Comparison of ENCODE assay signal across 6 cellular contexts in the genomic region with DNA sequence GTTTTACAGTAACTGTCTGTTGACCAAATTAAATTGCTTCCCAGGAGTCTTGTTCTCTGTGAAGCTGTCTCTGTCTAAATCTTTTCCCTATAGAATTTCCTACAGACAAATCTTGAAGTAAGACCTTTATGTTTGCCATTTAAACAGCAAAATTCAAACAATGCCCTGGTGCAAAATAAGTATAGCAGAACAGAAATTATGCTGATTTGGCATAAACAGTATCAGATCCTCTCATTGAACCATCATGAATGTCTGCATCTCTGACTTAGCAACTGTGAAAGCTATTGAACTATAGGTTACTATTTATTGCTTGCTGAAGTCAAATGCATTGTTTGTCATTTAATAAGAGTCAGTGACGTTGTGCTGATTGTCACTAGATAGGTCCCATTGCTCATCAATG.
DNase-seq lines count a peak whose midpoint lies in the region; ATAC-seq, FAIRE-seq and TF ChIP-seq lines count a peak whose summit lies in the region.
"Not testable (repeated sequence)": the region's sequence is repeated elsewhere in the genome, so short reads cannot be mapped to it uniquely, and the experiment has no call there.

No MANE protein-coding gene starts in this region.

- TF ChIP-seq CTCF in A549 (IDR thresholded peaks at IDR 0.05); H9 (conservative IDR thresholded peaks at IDR 0.05); WTC11 (IDR thresholded peaks at IDR 0.05); brain (conservative IDR thresholded peaks at IDR 0.05); HepG2 (CRISPR knock-in tag; IDR thresholded peaks at IDR 0.05): not testable (repeated sequence)

- H3K23ac ChIP-seq in H9 (ENCODE audit: insufficient read length, low read depth, low read length) = not testable (repeated sequence)

- H3K14ac ChIP-seq in H9 (ENCODE audit: insufficient read depth, low read length) = not testable (repeated sequence)

- not testable (repeated sequence) for H3K9ac ChIP-seq in H9 (ENCODE audit: extremely low read depth, insufficient read length, low read length); HepG2 (ENCODE audit: insufficient read depth, low read depth, low read length)

- not testable (repeated sequence) for H4K5ac ChIP-seq in H9 (ENCODE audit: insufficient read length, low read depth, low read length)

- not testable (repeated sequence) for H4K20me1 ChIP-seq in H9 (ENCODE audit: control insufficient read depth, insufficient read depth, insufficient read length); HepG2 (ENCODE audit: insufficient read depth, low read length)

- not testable (repeated sequence) for H3K56ac ChIP-seq in H9 (ENCODE audit: insufficient read length, low read depth, low read length)

- CTCF ChIA-PET in A549 (lab: Yijun Ruan, JAX); WTC11 (lab: Charles Lee); HepG2 (lab: Yijun Ruan, JAX; ENCODE audit: low intra/inter-chr PET ratio, low total read pairs): not testable (repeated sequence)

- not testable (repeated sequence) for H3K9me3 Mint-ChIP-seq in H9, WTC11, brain

- H2BK12ac ChIP-seq in H9 (ENCODE audit: insufficient read length, low read depth, low read length) = not testable (repeated sequence)

- TF ChIP-seq EP300 in A549 (IDR thresholded peaks at IDR 0.05); HepG2 (IDR thresholded peaks at IDR 0.05; ENCODE audit: low read depth in 2 of 2, low read length in 2 of 2); HepG2 (CRISPR knock-in tag; IDR thresholded peaks at IDR 0.05; ENCODE audit: borderline replicate concordance): not testable (repeated sequence)

- H3K36me3 Mint-ChIP-seq in H9 (ENCODE audit: insufficient read depth in 1 of 3, low read depth in 3 of 3); WTC11; brain: not testable (repeated sequence)

- H2AK5ac ChIP-seq in H9 (ENCODE audit: insufficient read length, low read length) = not testable (repeated sequence)

- DNase-seq in A549 (ENCODE audit: low read depth in 1 of 2, low spot score in 1 of 2); H9; HTR-8/SVneo (ENCODE audit: insufficient read length, low spot score); WTC11 (ENCODE audit: low spot score); HepG2 (ENCODE audit: low spot score): not testable (repeated sequence)

- WGBS in A549 (ENCODE audit: missing lambda C conversion rate) = 91% methylated on average over 1 of the region's 1 CpG
- WGBS in H9 (ENCODE audit: extremely low coverage, insufficient read length, low lambda C conversion rate) = no CpG with 5 or more reads among the region's 1 CpG
- WGBS in HepG2 (ENCODE audit: low lambda C conversion rate) = 100% methylated on average over 1 of the region's 1 CpG

- FAIRE-seq in A549 (lab: Jason Lieb, UNC); HepG2 (lab: Jason Lieb, UNC): not testable (repeated sequence)
- peak; percentile 52 for FAIRE-seq in HTR-8/SVneo (lab: Jason Lieb, UNC)

- H3K27ac ChIP-seq in A549; H9 (ENCODE audit: insufficient read length, low read depth, low read length); HepG2 (ENCODE audit: extremely low read length, insufficient read depth, low read length): not testable (repeated sequence)

- H3K4me1 ChIP-seq in A549; H9 (ENCODE audit: insufficient read depth, low read length); HepG2 (ENCODE audit: insufficient read depth, low read length): not testable (repeated sequence)

- H3K4me1 Mint-ChIP-seq in H9 = peaks cover 30 to 39% of the 10 kb centered on the region in 2 experiments
- H3K4me1 Mint-ChIP-seq in WTC11 = peaks cover 58% of the 10 kb centered on the region
- H3K4me1 Mint-ChIP-seq in brain = peaks cover 16% of the 10 kb centered on the region

- not testable (repeated sequence) for H3K79me1 ChIP-seq in H9 (ENCODE audit: insufficient read depth, low read depth, low read length, poor library complexity, severe bottlenecking)

- not testable (repeated sequence) for TF ChIP-seq POLR2A in A549 (IDR thresholded peaks at IDR 0.05; ENCODE audit: low read length); HepG2 (IDR thresholded peaks at IDR 0.05; ENCODE audit: insufficient read depth in 1 of 2, low read depth in 2 of 2, low read length in 2 of 2)

- H3K18ac ChIP-seq in H9 (ENCODE audit: insufficient read length, low read depth, low read length) = not testable (repeated sequence)

- H3K27ac Mint-ChIP-seq in H9 = peak overlapping the region in 2 of 3 experiments; percentile 44 to 48; a peak in 2 of 7 replicates
- peak overlapping the region; percentile 29 for H3K27ac Mint-ChIP-seq in WTC11
- H3K27ac Mint-ChIP-seq in brain = peak overlapping the region in 3 of 5 experiments; percentile 47 to 83 (median 72)

- not testable (repeated sequence) for H3K23me2 ChIP-seq in H9 (ENCODE audit: insufficient read length, low read depth, low read length, poor library complexity, severe bottlenecking)

- not testable (repeated sequence) for ATAC-seq in A549, WTC11, HepG2

- H3K4me3 Mint-ChIP-seq in H9, WTC11: not testable (repeated sequence)
- H3K4me3 Mint-ChIP-seq in brain = peak overlapping the region in 1 of 5 experiments; percentile 19

- H3K4ac ChIP-seq in H9 (ENCODE audit: low read depth, low read length) = not testable (repeated sequence)

- not testable (repeated sequence) for H3K4me3 ChIP-seq in A549; HepG2 (replicated peaks in 1 of 3; ENCODE audit: insufficient read depth in 1 of 3, low read depth in 2 of 3, low read length in 3 of 3)

- H3T11ph ChIP-seq in H9 (ENCODE audit: low read length) = not testable (repeated sequence)

- in situ Hi-C loops in HepG2 (cut with HindIII; ENCODE audit: extremely low pct_ligation_motif_present, low pct_unique_long_range_greater_than_20kb) = not testable (repeated sequence)

- not testable (repeated sequence) for H2AFZ ChIP-seq in H9 (ENCODE audit: low read length); HepG2 (ENCODE audit: low read length)

- not testable (repeated sequence) for BruUV-seq in HepG2 (replicated peaks; lab: Mats Ljungman, UMichigan)

- intact Hi-C loops in HepG2 (cut with micrococcal nuclease; ENCODE audit: unreplicated experiment) = not testable (repeated sequence)

- not testable (repeated sequence) for H4K8ac ChIP-seq in H9 (replicated peaks; ENCODE audit: insufficient read length, low read depth, low read length)

- H2BK15ac ChIP-seq in H9 (ENCODE audit: low read depth, low read length) = not testable (repeated sequence)

- not testable (repeated sequence) for H3K4me2 ChIP-seq in A549; H9 (ENCODE audit: insufficient read depth, insufficient read length, low read length); HepG2 (ENCODE audit: low read depth, low read length)

- not testable (repeated sequence) for H3K79me2 ChIP-seq in H9 (ENCODE audit: insufficient read depth, low read length); HepG2 (ENCODE audit: insufficient read depth, low read length)

- TF ChIP-seq RAD21 in A549 (conservative IDR thresholded peaks at IDR 0.05 in 1 of 2, IDR thresholded peaks at IDR 0.05 in 1 of 2); HepG2 (CRISPR knock-in tag; IDR thresholded peaks at IDR 0.05): not testable (repeated sequence)

- not testable (repeated sequence) for H2BK120ac ChIP-seq in H9 (ENCODE audit: low read depth, low read length, poor library complexity, severe bottlenecking)

- H2BK5ac ChIP-seq in H9 (ENCODE audit: insufficient read length, low read length) = not testable (repeated sequence)

- H2BK20ac ChIP-seq in H9 (ENCODE audit: low read depth, low read length, poor library complexity, severe bottlenecking) = not testable (repeated sequence)

- not testable (repeated sequence) for H3K9me3 ChIP-seq in A549; H9 (ENCODE audit: control insufficient read depth, low read depth, low read length); HepG2 (ENCODE audit: low read length)

- H3K27me3 ChIP-seq in H9 (ENCODE audit: insufficient read depth, low read length); HepG2 (ENCODE audit: control insufficient read depth in 1 of 2, insufficient read depth in 2 of 2, low read length in 2 of 2): not testable (repeated sequence)

- H3K36me3 ChIP-seq in HepG2 (replicated peaks in 1 of 2; ENCODE audit: control insufficient read depth in 1 of 2, insufficient read depth in 2 of 2, low read length in 2 of 2) = not testable (repeated sequence)

- H4K91ac ChIP-seq in H9 (ENCODE audit: insufficient read length, low read depth, low read length) = not testable (repeated sequence)

- not testable (repeated sequence) for H3K27me3 Mint-ChIP-seq in H9 (ENCODE audit: low read depth); WTC11 (ENCODE audit: low read depth); brain

- POLR2A ChIA-PET in A549 (lab: Yijun Ruan, JAX); WTC11 (lab: Charles Lee); HepG2 (lab: Yijun Ruan, JAX): not testable (repeated sequence)

TF ChIP-seq in A549, 52 proteins besides CTCF, POLR2A, EP300 and RAD21:
- TF ChIP-seq MAFK (IDR thresholded peaks at IDR 0.05; ENCODE audit: partially characterized antibody) = peak; percentile 63

TF ChIP-seq in HepG2, 621 proteins besides CTCF, POLR2A, EP300 and RAD21:
- peak; percentile 66 to 74; a peak in 3 of 4 replicates for TF ChIP-seq MAFK (conservative IDR thresholded peaks at IDR 0.05 in 1 of 2, IDR thresholded peaks at IDR 0.05 in 1 of 2; ENCODE audit: low read length in 2 of 2)
- TF ChIP-seq MAFF (IDR thresholded peaks at IDR 0.05; ENCODE audit: low read depth, low read length) = peak; percentile 82
